Comparison of ENCODE assay signal across 18 cellular contexts in genomic region chr7:66050337-66050957, GRCh38. TPM values are rescaled to one million over a fixed set of nuclear protein-coding genes. Genes with fewer than 3 reads are reported as not detected.
DNase-seq lines count a peak whose midpoint lies in the region; ATAC-seq and TF ChIP-seq lines count a peak whose summit lies in the region.
"Had no signal": no experiment of that assay in that cellular context is flagged by ENCODE, and none has a peak within 500 bp of the region (broad histone marks: within the 10 kb centered on the region; RNA-seq: fewer than 3 reads in every experiment).

No MANE protein-coding gene starts in this region.

- no peak overlapping the region for H2BK15ac ChIP-seq in H9 (ENCODE audit: low read depth, low read length)

- H3K27ac Mint-ChIP-seq in H9 = no peak overlapping the region
- H3K27ac Mint-ChIP-seq in naive thymus-derived CD4-positive, alpha-beta T cell = peak overlapping the region in 1 of 9 donors; percentile 20
- H3K27ac Mint-ChIP-seq: activated CD4-positive, alpha-beta T cell treated with anti-CD3 and anti-CD28 coated beads for 36 hours; activated CD8-positive, alpha-beta memory T cell treated with anti-CD3 and anti-CD28 coated beads, Interleukin-2, amount 10 ng/mL, durations not matched to agents 7 days and 5 days; activated T-helper 2 cell treated with anti-CD3 and anti-CD28 coated beads, Interferon-gamma antibody, Interleukin-2, Interleukin-4, amounts not matched to agents 10 μg/mL and 5 μg/mL and 100 μg/mL, durations not matched to agents 14 hours and 24 hours and 36 hours; effector memory CD8-positive, alpha-beta T cell had no signal

- H3K27me3 Mint-ChIP-seq in H9 (ENCODE audit: low read depth) = no peaks in the 10 kb centered on the region; the same call in none of the 2 replicates
- H3K27me3 Mint-ChIP-seq in naive thymus-derived CD4-positive, alpha-beta T cell = peaks cover 0 to 8% (median 5%) of the 10 kb centered on the region in 5 donors
- H3K27me3 Mint-ChIP-seq: central memory CD8-positive, alpha-beta T cell; effector memory CD8-positive, alpha-beta T cell had no signal

- TF ChIP-seq CTCF in H9 (conservative IDR thresholded peaks at IDR 0.05) (no peak), VCaP (conservative IDR thresholded peaks at IDR 0.05) (no peak), lower lobe of right lung (IDR thresholded peaks at IDR 0.05) (no peak)

- H3K23me2 ChIP-seq in H9 (ENCODE audit: insufficient read length, low read depth, low read length, poor library complexity, severe bottlenecking) = no peaks in the 10 kb centered on the region

- no peaks in the 10 kb centered on the region; a peak in 1 of 5 replicates for H3K9me3 Mint-ChIP-seq in H9
- no peaks in the 10 kb centered on the region for H3K9me3 Mint-ChIP-seq in naive thymus-derived CD4-positive, alpha-beta T cell
- H3K9me3 Mint-ChIP-seq: activated T-helper 2 cell treated with anti-CD3 and anti-CD28 coated beads, Interferon-gamma antibody, Interleukin-2, Interleukin-4, amounts not matched to agents 10 μg/mL and 5 μg/mL and 100 μg/mL, durations not matched to agents 14 hours and 24 hours and 36 hours; central memory CD8-positive, alpha-beta T cell; effector memory CD8-positive, alpha-beta T cell had no signal

- no peak overlapping the region for H3K27ac ChIP-seq in H9 (ENCODE audit: insufficient read length, low read depth, low read length)
- H3K27ac ChIP-seq in VCaP = 0 out of 2 replicates have a peak overlapping the region, but pooled peaks have one; percentile 6
- H3K27ac ChIP-seq in lower lobe of right lung = peak overlapping the region; percentile 77
- H3K27ac ChIP-seq in subcutaneous abdominal adipose tissue (ENCODE audit: low read depth, low read length) = peak overlapping the region; percentile 24
- H3K27ac ChIP-seq in naive thymus-derived CD4-positive, alpha-beta T cell (ENCODE audit: low read depth, low read length) = no peak overlapping the region
- H3K27ac ChIP-seq: BLaER1 had no signal

- H3K23ac ChIP-seq in H9 (ENCODE audit: insufficient read length, low read depth, low read length) = no peak overlapping the region

- H3K56ac ChIP-seq in H9 (ENCODE audit: insufficient read length, low read depth, low read length) = no peak overlapping the region

- H2AK5ac ChIP-seq in H9 (ENCODE audit: insufficient read length, low read length) = no peak overlapping the region

- H4K20me1 ChIP-seq in H9 (ENCODE audit: control insufficient read depth, insufficient read depth, insufficient read length) = no peaks in the 10 kb centered on the region
- H4K20me1 ChIP-seq: BLaER1 had no signal

- H3K4me2 ChIP-seq in H9 (ENCODE audit: insufficient read depth, insufficient read length, low read length) = no peak overlapping the region
- H3K4me2 ChIP-seq: BLaER1 had no signal

- H3K79me2 ChIP-seq in H9 (ENCODE audit: insufficient read depth, low read length) = no peaks in the 10 kb centered on the region

- H3K4me3 Mint-ChIP-seq in H9 = no peak overlapping the region
- no peak overlapping the region for H3K4me3 Mint-ChIP-seq in naive thymus-derived CD4-positive, alpha-beta T cell
- H3K4me3 Mint-ChIP-seq: activated CD4-positive, alpha-beta T cell treated with anti-CD3 and anti-CD28 coated beads for 36 hours; activated CD8-positive, alpha-beta memory T cell treated with anti-CD3 and anti-CD28 coated beads, Interleukin-2, amount 10 ng/mL, durations not matched to agents 7 days and 5 days; central memory CD8-positive, alpha-beta T cell; effector memory CD8-positive, alpha-beta T cell had no signal

- H3K36me3 Mint-ChIP-seq in H9 (ENCODE audit: insufficient read depth in 1 of 3, low read depth in 3 of 3) = no peaks in the 10 kb centered on the region
- H3K36me3 Mint-ChIP-seq in naive thymus-derived CD4-positive, alpha-beta T cell = no peaks in the 10 kb centered on the region
- H3K36me3 Mint-ChIP-seq: activated CD8-positive, alpha-beta memory T cell treated with anti-CD3 and anti-CD28 coated beads, Interleukin-2, amount 10 ng/mL, durations not matched to agents 7 days and 5 days had no signal

- H3K9me3 ChIP-seq in H9 (ENCODE audit: control insufficient read depth, low read depth, low read length) = no peaks in the 10 kb centered on the region
- no peaks in the 10 kb centered on the region for H3K9me3 ChIP-seq in lower lobe of right lung
- peaks cover 0 to 3% (median 0%) of the 10 kb centered on the region in 5 donors for H3K9me3 ChIP-seq in subcutaneous abdominal adipose tissue (ENCODE audit: control insufficient read depth in 5 of 5, low read length in 5 of 5)
- no peaks in the 10 kb centered on the region for H3K9me3 ChIP-seq in naive thymus-derived CD4-positive, alpha-beta T cell (ENCODE audit: control insufficient read depth in 2 of 3, low read length in 3 of 3)
- H3K9me3 ChIP-seq: BLaER1 had no signal

- H3K4me1 ChIP-seq in H9 (ENCODE audit: insufficient read depth, low read length) (no peaks in the 10 kb centered on the region; the same call in 1 of the 2 replicates), lower lobe of right lung (peaks cover 5% of the 10 kb centered on the region), subcutaneous abdominal adipose tissue (ENCODE audit: control insufficient read depth in 5 of 5, insufficient read depth in 5 of 5, low read length in 5 of 5) (peaks cover 2 to 13% (median 7%) of the 10 kb centered on the region in 5 donors)
- H3K4me1 ChIP-seq in naive thymus-derived CD4-positive, alpha-beta T cell (ENCODE audit: control insufficient read depth in 2 of 2, insufficient read depth in 2 of 2, low read length in 2 of 2) = no peaks in the 10 kb centered on the region
- H3K4me1 ChIP-seq: BLaER1 had no signal

- no peaks in the 10 kb centered on the region for H3K36me3 ChIP-seq in lower lobe of right lung
- H3K36me3 ChIP-seq in subcutaneous abdominal adipose tissue (ENCODE audit: control insufficient read depth in 5 of 5, insufficient read depth in 5 of 5, low read length in 5 of 5) = no peaks in the 10 kb centered on the region
- H3K36me3 ChIP-seq in naive thymus-derived CD4-positive, alpha-beta T cell (ENCODE audit: control insufficient read depth in 2 of 3, insufficient read depth in 3 of 3, low read length in 3 of 3) = no peaks in the 10 kb centered on the region
- H3K36me3 ChIP-seq: BLaER1 had no signal

- H3K4me1 Mint-ChIP-seq in H9 = peaks cover 3 to 4% of the 10 kb centered on the region in 2 experiments
- peaks cover 0 to 7% (median 0%) of the 10 kb centered on the region in 7 donors for H3K4me1 Mint-ChIP-seq in naive thymus-derived CD4-positive, alpha-beta T cell

- H2BK12ac ChIP-seq in H9 (ENCODE audit: insufficient read length, low read depth, low read length) = no peak overlapping the region

- peak overlapping the region; percentile 9 for H4K8ac ChIP-seq in H9 (replicated peaks; ENCODE audit: insufficient read length, low read depth, low read length)

- H3K9ac ChIP-seq in H9 (ENCODE audit: extremely low read depth, insufficient read length, low read length) (no peak overlapping the region), subcutaneous abdominal adipose tissue (ENCODE audit: low read length in 5 of 5) (peak overlapping the region in 1 of 5 donors; percentile 8)
- H3K9ac ChIP-seq: BLaER1 had no signal

- DNase-seq in H9 = no peak
- no peak for DNase-seq in lower lobe of right lung
- DNase-seq in MV-4-11 (lab: John Stamatoyannopoulos, UW) = no peak
- no peak for DNase-seq in H4 (ENCODE audit: low spot score)
- no peak for DNase-seq in naive thymus-derived CD4-positive, alpha-beta T cell
- DNase-seq: activated CD4-positive, alpha-beta T cell treated with anti-CD3 and anti-CD28 coated beads for 36 hours; activated CD8-positive, alpha-beta memory T cell treated with anti-CD3 and anti-CD28 coated beads, Interleukin-2, amount 10 ng/mL, durations not matched to agents 7 days and 5 days; effector memory CD8-positive, alpha-beta T cell; islet precursor cell; NCI-H1417 treated with DMSO at 0.1 percent for 48 hours; NCI-H526 treated with DMSO at 0.1 percent for 48 hours; retina; stimulated activated naive CD4-positive, alpha-beta T cell treated with Interleukin-2 at 50 U/mL for 16 hours had no signal

- CTCF ChIA-PET in naive thymus-derived CD4-positive, alpha-beta T cell (lab: Charles Lee) = no interaction called here

- no peaks in the 10 kb centered on the region for H3K79me1 ChIP-seq in H9 (ENCODE audit: insufficient read depth, low read depth, low read length, poor library complexity, severe bottlenecking)

- H3K4me3 ChIP-seq in lower lobe of right lung (no peak overlapping the region), subcutaneous abdominal adipose tissue (ENCODE audit: low read depth in 1 of 5, low read length in 5 of 5) (no peak overlapping the region)
- H3K4me3 ChIP-seq in naive thymus-derived CD4-positive, alpha-beta T cell (ENCODE audit: low read length) = no peak overlapping the region
- H3K4me3 ChIP-seq: BLaER1 had no signal

- no peak overlapping the region for H4K91ac ChIP-seq in H9 (ENCODE audit: insufficient read length, low read depth, low read length)

- H3T11ph ChIP-seq in H9 (ENCODE audit: low read length) = no peak overlapping the region

- POLR2A ChIA-PET in naive thymus-derived CD4-positive, alpha-beta T cell (lab: Charles Lee) = no interaction called here

- H3K4ac ChIP-seq in H9 (ENCODE audit: low read depth, low read length) = no peak overlapping the region

- H2BK120ac ChIP-seq in H9 (ENCODE audit: low read depth, low read length, poor library complexity, severe bottlenecking) = no peak overlapping the region

- H3K27me3 ChIP-seq in H9 (ENCODE audit: insufficient read depth, low read length) (no peaks in the 10 kb centered on the region), lower lobe of right lung (ENCODE audit: low read depth) (no peaks in the 10 kb centered on the region), subcutaneous abdominal adipose tissue (ENCODE audit: control insufficient read depth in 5 of 5, insufficient read depth in 4 of 5, low read length in 5 of 5) (no peaks in the 10 kb centered on the region)
- no peaks in the 10 kb centered on the region for H3K27me3 ChIP-seq in naive thymus-derived CD4-positive, alpha-beta T cell (ENCODE audit: control insufficient read depth in 2 of 2, insufficient read depth in 2 of 2, low read length in 2 of 2)

- WGBS in H9 (ENCODE audit: extremely low coverage, insufficient read length, low lambda C conversion rate) = no CpG with 5 or more reads among the region's 7 CpGs

- no peak overlapping the region for H4K5ac ChIP-seq in H9 (ENCODE audit: insufficient read length, low read depth, low read length)

- H3K14ac ChIP-seq in H9 (ENCODE audit: insufficient read depth, low read length) = no peak overlapping the region

- intact Hi-C loops in lower lobe of right lung (cut with DNase I) = no loop called here
- intact Hi-C loops in naive thymus-derived CD4-positive, alpha-beta T cell (cut with micrococcal nuclease) = no loop called here

- no peak overlapping the region for H2AFZ ChIP-seq in H9 (ENCODE audit: low read length)

- H2BK5ac ChIP-seq in H9 (ENCODE audit: insufficient read length, low read length) = no peak overlapping the region

- no peak for ATAC-seq in lower lobe of right lung
- ATAC-seq in naive thymus-derived CD4-positive, alpha-beta T cell = no peak
- ATAC-seq: activated CD4-positive, alpha-beta T cell treated with anti-CD3 and anti-CD28 coated beads for 36 hours; activated CD8-positive, alpha-beta memory T cell treated with anti-CD3 and anti-CD28 coated beads, Interleukin-2, amount 10 ng/mL, durations not matched to agents 7 days and 5 days; effector memory CD8-positive, alpha-beta T cell had no signal

- H2BK20ac ChIP-seq in H9 (ENCODE audit: low read depth, low read length, poor library complexity, severe bottlenecking) = no peak overlapping the region

- no peak overlapping the region for H3K18ac ChIP-seq in H9 (ENCODE audit: insufficient read length, low read depth, low read length)

RNA-seq across cellular contexts. Expression of gene ASL, which starts 25.2 kb away (rescaled TPM):
- total RNA-seq in H9 (2021) (30.7 and 31.9 TPM in 2 replicates), lower lobe of right lung (48.7 TPM)
- 48.8 and 50.2 TPM in 2 replicates for total RNA-seq in H4 (2014; rRNA removed; shearing (Covaris generic))
- total RNA-seq in naive thymus-derived CD4-positive, alpha-beta T cell = 10 to 100 TPM; 11.3 to 29.7 (median 12.8) TPM
- 1 to 10 TPM; 4.9 to 6.7 TPM for polyA plus RNA-seq in naive thymus-derived CD4-positive, alpha-beta T cell

Comparison
In these comparisons a context has a peak if more than half of its experiments do, and no peak if none do; other contexts are left out.
1. H3K27ac ChIP-seq: peak in VCaP (single experiment), lower lobe of right lung (single experiment) and subcutaneous abdominal adipose tissue (single experiment); none in H9 (single experiment) and naive thymus-derived CD4-positive, alpha-beta T cell (single experiment).